Comparison of ENCODE assay signal across 26 cellular contexts in genomic region chr7:132142006-132142405, GRCh38.
"Had no signal": no experiment of that assay in that cellular context is flagged by ENCODE, and none has a peak within 500 bp of the region (broad histone marks: within the 10 kb centered on the region; RNA-seq: fewer than 3 reads in every experiment).

No MANE protein-coding gene starts in this region.

- H3K4me2 ChIP-seq: SK-N-SH had no signal

- H3K4me3 ChIP-seq: cardiac muscle cell, Peyer's patch, SJCRH30 had no signal

- H3K4me1 ChIP-seq: Peyer's patch had no signal

- ATAC-seq: activated CD4-positive, alpha-beta T cell treated with anti-CD3 and anti-CD28 coated beads for 36 hours; activated T-helper 17 cell treated with anti-CD3 and anti-CD28 coated beads, Interleukin-2, amount 50 U/mL, for 72 hours had no signal

- DNase-seq: activated B cell treated with CpG ODN at 0.5 μM for 24 hours; activated CD4-positive, alpha-beta memory T cell treated with anti-CD3 and anti-CD28 coated beads, Interleukin-2, amount 10 ng/mL, durations not matched to agents 7 days and 5 days; activated CD4-positive, alpha-beta T cell treated with anti-CD3 and anti-CD28 coated beads for 36 hours; activated CD4-positive, alpha-beta T cell treated with anti-CD3 and anti-CD28 coated beads, Interleukin-2, amount 50 U/mL, for 1 hour; activated gamma-delta T cell; activated naive CD4-positive, alpha-beta T cell treated with anti-CD3 and anti-CD28 coated beads for 36 hours; activated T-cell treated with anti-CD3 and anti-CD28 coated beads for 4 hours; activated T-cell treated with anti-CD3 and anti-CD28 coated beads, Interleukin-2, amount 50 U/mL, for 48 hours; brain microvascular endothelial cell; Karpas-422; MM.1S; NCI-H1105; NCI-H1436; NCI-H1694 treated with DMSO at 0.1 percent for 48 hours; NCI-H2029 treated with DMSO at 0.1 percent for 48 hours; NCI-H345; NCI-H510A; NCI-H526 treated with DMSO at 0.1 percent for 48 hours; Peyer's patch; Right ventricle myocardium superior; SJCRH30; SK-N-SH; T-helper 1 cell had no signal

- H3K36me3 ChIP-seq: brain microvascular endothelial cell, Peyer's patch, SJCRH30 had no signal

- H3K9ac ChIP-seq: SK-N-SH had no signal

- H3K9me3 ChIP-seq: Peyer's patch, SJCRH30, SK-N-SH had no signal

- H3K27ac ChIP-seq: brain microvascular endothelial cell, cardiac muscle cell, Peyer's patch, RWPE1, SJCRH30 had no signal

- H3K27me3 ChIP-seq: brain microvascular endothelial cell, cardiac muscle cell, Peyer's patch, SJCRH30 had no signal
